ENCODE assay signal across 33 cellular contexts in genomic region chrX:2334237-2334636, GRCh38.
"Had no signal": no experiment of that assay in that cellular context is flagged by ENCODE, and none has a peak within 500 bp of the region (broad histone marks: within the 10 kb centered on the region; RNA-seq: fewer than 3 reads in every experiment).

No MANE protein-coding gene starts in this region.

- H3K79me2 ChIP-seq: parathyroid adenoma had no signal

- H3K9me3 ChIP-seq: lower lobe of right lung, psoas muscle, sigmoid colon, vagina had no signal

- H3K4me3 Mint-ChIP-seq: activated T-cell treated with anti-CD3 and anti-CD28 coated beads, Interleukin-2, amount 50 U/mL, for 72 hours; brain; natural killer cell; neural progenitor cell; stimulated activated memory B cell treated with anti-CD40 and anti-IgM and Interleukin-4, amounts not matched to agents 10 μg/mL and 1 μg/mL and 100 μg/mL, for 72 hours; stimulated activated naive CD8-positive, alpha-beta T cell treated with anti-CD3 and anti-CD28 coated beads, Interleukin-15, amount 100 ng/mL, for 72 hours; type B pancreatic cell had no signal

- H3K9ac ChIP-seq: neural progenitor cell, parathyroid adenoma had no signal

- H3K27ac Mint-ChIP-seq: activated naive CD4-positive, alpha-beta T cell treated with anti-CD3 and anti-CD28 coated beads, Interleukin-2, amount 50 U/mL, for 72 hours; activated T-cell treated with anti-CD3 and anti-CD28 coated beads, Interleukin-2, amount 50 U/mL, for 72 hours; brain; natural killer cell; neural progenitor cell; stimulated activated memory B cell treated with anti-CD40 and anti-IgM and Interleukin-4, amounts not matched to agents 10 μg/mL and 1 μg/mL and 100 μg/mL, for 72 hours; stimulated activated naive CD8-positive, alpha-beta T cell treated with anti-CD3 and anti-CD28 coated beads, Interleukin-15, amount 100 ng/mL, for 72 hours; type B pancreatic cell had no signal

- H3K36me3 Mint-ChIP-seq: natural killer cell had no signal

- H3K4me1 ChIP-seq: left lung, lower lobe of right lung, neural progenitor cell, parathyroid adenoma, psoas muscle, sigmoid colon, vagina had no signal

- H3K27me3 ChIP-seq: left lung, neural progenitor cell, sigmoid colon, vagina had no signal

- H3K27ac ChIP-seq: left lung, lower lobe of right lung, neural progenitor cell, parathyroid adenoma, psoas muscle, sigmoid colon, vagina, VCaP had no signal

- H3K36me3 ChIP-seq: lower lobe of right lung, neural progenitor cell, sigmoid colon, vagina had no signal

- H3K4me1 Mint-ChIP-seq: stimulated activated naive CD8-positive, alpha-beta T cell treated with anti-CD3 and anti-CD28 coated beads, Interleukin-15, amount 100 ng/mL, for 72 hours had no signal

- H3K4me2 ChIP-seq: neural progenitor cell had no signal

- H3K27me3 Mint-ChIP-seq: stimulated activated memory B cell treated with anti-CD40 and anti-IgM and Interleukin-4, amounts not matched to agents 10 μg/mL and 1 μg/mL and 100 μg/mL, for 72 hours; stimulated activated naive CD8-positive, alpha-beta T cell treated with anti-CD3 and anti-CD28 coated beads, Interleukin-15, amount 100 ng/mL, for 72 hours; type B pancreatic cell had no signal

- H3K9me3 Mint-ChIP-seq: natural killer cell had no signal

- H3K4me3 ChIP-seq: left lung, lower lobe of right lung, neural progenitor cell, psoas muscle, sigmoid colon, vagina had no signal

- ATAC-seq: activated naive CD4-positive, alpha-beta T cell treated with anti-CD3 and anti-CD28 coated beads, Interleukin-2, amount 50 U/mL, for 72 hours; activated T-cell treated with anti-CD3 and anti-CD28 coated beads, Interleukin-2, amount 50 U/mL, for 72 hours; esophagus mucosa; left lung; lower lobe of right lung; natural killer cell; psoas muscle; stimulated activated memory B cell treated with anti-CD40 and anti-IgM and Interleukin-4, amounts not matched to agents 10 μg/mL and 1 μg/mL and 100 μg/mL, for 72 hours; stimulated activated naive CD8-positive, alpha-beta T cell treated with anti-CD3 and anti-CD28 coated beads, Interleukin-15, amount 100 ng/mL, for 72 hours had no signal

- H2AFZ ChIP-seq: neural progenitor cell, parathyroid adenoma had no signal

- DNase-seq: activated CD4-positive, alpha-beta T cell treated with anti-CD3 and anti-CD28 coated beads for 4 hours; activated CD4-positive, alpha-beta T cell treated with anti-CD3 and anti-CD28 coated beads, Interleukin-2, amount 50 U/mL, for 4 hours; activated naive CD4-positive, alpha-beta T cell; activated T-cell treated with anti-CD3 and anti-CD28 coated beads for 4 hours; activated T-cell treated with anti-CD3 and anti-CD28 coated beads, Interleukin-2, amount 50 U/mL, for 72 hours; aorta; central memory CD4-positive, alpha-beta T cell; foreskin melanocyte; left lung; lower lobe of right lung; mesenchymal stem cell; natural killer cell; occipital lobe; psoas muscle; sigmoid colon; small intestine; stimulated activated CD4-positive, alpha-beta T cell treated with anti-CD3 and anti-CD28 coated beads, Interleukin-1b, Interleukin-23, amount 100 ng/mL, for 48 hours; stimulated activated CD4-positive, alpha-beta T cell treated with anti-CD3 and anti-CD28 coated beads, Interleukin-4, amount 100 ng/mL, for 4 hours; stimulated activated CD8-positive, alpha-beta memory T cell treated with anti-CD3 and anti-CD28 coated beads, Interleukin-4, amount 100 ng/mL, for 48 hours; stimulated activated naive CD8-positive, alpha-beta T cell treated with anti-CD3 and anti-CD28 coated beads, Interleukin-15, amount 100 ng/mL, for 72 hours; substantia nigra had no signal

- FAIRE-seq: endothelial cell of umbilical vein, islet of Langerhans, small intestine, TTC549 had no signal
